ENCODE assay signal across 1 cellular context in the genomic region with DNA sequence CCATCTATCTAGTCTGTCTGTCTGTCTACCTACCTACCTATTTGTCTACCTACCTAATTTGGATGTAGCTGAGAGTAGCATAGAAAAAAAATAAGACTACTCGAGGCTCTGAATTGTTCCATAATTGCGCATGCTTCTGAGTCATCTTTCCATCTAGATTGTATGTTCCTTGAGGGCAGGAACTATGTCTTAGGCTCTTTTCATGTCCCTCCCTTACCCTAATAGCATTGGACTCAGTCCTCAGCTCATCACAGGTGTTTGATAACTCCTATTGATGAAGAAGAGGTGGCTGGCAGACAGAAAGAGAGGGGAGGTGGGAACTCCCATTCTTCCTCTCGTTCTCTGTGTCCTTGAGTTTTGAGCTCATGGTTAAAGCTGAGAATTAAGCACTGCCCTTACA.
A peak's percentile ranks its signal among the peaks of the same experiment; 100 is the strongest.
TF ChIP-seq lines count a peak whose summit lies in the region.

No MANE protein-coding gene starts in this region.

TF ChIP-seq in HepG2, 621 proteins besides CTCF, POLR2A, EP300 and RAD21 (continued from another document):
- TF ChIP-seq, protein P1, sequence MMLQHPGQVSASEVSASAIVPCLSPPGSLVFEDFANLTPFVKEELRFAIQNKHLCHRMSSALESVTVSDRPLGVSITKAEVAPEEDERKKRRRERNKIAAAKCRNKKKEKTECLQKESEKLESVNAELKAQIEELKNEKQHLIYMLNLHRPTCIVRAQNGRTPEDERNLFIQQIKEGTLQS (CRISPR knock-in tag; IDR thresholded peaks at IDR 0.05) = no peak
- TF ChIP-seq NRL (CRISPR knock-in tag; IDR thresholded peaks at IDR 0.05; ENCODE audit: borderline replicate concordance) = no peak
- no peak; the same call in 1 of the 2 replicates for TF ChIP-seq ZNF644 (CRISPR knock-in tag; IDR thresholded peaks at IDR 0.05; ENCODE audit: low read depth)
- 0 out of 2 replicates have a peak, but pooled peaks have one; percentile 4 for TF ChIP-seq KAT8 (CRISPR knock-in tag; IDR thresholded peaks at IDR 0.05)
- TF ChIP-seq, protein P2, sequence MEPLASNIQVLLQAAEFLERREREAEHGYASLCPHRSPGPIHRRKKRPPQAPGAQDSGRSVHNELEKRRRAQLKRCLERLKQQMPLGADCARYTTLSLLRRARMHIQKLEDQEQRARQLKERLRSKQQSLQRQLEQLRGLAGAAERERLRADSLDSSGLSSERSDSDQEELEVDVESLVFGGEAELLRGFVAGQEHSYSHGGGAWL (CRISPR knock-in tag; IDR thresholded peaks at IDR 0.05) = no peak
